ENCODE assay signal across 1 cellular context in the genomic region with DNA sequence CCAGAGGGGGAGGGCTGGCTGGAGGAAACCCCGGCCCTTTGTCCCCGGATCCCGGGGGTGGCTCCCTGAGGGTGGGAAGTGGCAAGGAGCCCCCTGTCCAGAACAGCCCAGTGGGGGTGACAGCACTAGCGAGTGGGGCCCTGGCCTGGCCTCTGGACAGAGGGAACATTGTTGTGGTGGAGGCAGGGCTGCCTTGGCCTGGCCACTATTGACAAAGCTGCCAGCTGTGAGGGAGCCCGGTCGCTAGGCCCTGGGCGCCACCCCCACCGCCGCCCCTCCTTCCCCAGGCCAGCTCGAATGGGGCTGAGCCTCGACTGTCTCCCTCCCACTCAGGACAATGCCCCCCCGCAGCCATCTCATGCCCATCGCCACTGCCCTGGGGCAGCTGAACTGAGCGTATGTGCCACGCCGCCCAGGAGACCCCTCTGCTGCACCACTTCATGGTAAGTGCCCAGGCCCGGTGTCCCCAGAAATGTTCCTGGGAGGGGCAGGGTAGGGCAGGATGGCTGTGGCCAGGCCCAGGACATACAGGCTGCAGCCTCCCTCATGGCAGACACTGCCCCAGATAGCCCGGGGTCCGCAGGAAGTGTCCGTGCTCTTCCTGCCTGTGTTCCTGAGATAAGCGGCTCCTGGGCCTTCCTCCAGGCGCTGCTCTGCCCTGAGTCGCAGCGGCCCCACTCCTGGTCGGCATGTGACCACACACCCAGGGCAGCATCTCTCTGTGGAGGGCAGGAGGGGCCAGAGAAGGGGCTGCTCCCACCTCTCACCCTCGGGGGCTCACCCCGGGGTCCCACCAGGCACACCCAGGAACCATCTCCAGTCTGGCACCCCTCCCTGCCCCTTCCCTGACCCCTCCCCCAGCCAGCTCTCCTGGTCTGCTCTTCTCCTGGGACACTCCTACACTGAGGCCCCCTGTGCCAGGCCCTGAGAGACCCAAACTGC.
TF ChIP-seq lines count a peak whose summit lies in the region.

No MANE protein-coding gene starts in this region.

TF ChIP-seq in K562, 482 proteins besides CTCF, POLR2A, EP300 and RAD21 (continued from another document and continues in another):
- TF ChIP-seq, protein P1, sequence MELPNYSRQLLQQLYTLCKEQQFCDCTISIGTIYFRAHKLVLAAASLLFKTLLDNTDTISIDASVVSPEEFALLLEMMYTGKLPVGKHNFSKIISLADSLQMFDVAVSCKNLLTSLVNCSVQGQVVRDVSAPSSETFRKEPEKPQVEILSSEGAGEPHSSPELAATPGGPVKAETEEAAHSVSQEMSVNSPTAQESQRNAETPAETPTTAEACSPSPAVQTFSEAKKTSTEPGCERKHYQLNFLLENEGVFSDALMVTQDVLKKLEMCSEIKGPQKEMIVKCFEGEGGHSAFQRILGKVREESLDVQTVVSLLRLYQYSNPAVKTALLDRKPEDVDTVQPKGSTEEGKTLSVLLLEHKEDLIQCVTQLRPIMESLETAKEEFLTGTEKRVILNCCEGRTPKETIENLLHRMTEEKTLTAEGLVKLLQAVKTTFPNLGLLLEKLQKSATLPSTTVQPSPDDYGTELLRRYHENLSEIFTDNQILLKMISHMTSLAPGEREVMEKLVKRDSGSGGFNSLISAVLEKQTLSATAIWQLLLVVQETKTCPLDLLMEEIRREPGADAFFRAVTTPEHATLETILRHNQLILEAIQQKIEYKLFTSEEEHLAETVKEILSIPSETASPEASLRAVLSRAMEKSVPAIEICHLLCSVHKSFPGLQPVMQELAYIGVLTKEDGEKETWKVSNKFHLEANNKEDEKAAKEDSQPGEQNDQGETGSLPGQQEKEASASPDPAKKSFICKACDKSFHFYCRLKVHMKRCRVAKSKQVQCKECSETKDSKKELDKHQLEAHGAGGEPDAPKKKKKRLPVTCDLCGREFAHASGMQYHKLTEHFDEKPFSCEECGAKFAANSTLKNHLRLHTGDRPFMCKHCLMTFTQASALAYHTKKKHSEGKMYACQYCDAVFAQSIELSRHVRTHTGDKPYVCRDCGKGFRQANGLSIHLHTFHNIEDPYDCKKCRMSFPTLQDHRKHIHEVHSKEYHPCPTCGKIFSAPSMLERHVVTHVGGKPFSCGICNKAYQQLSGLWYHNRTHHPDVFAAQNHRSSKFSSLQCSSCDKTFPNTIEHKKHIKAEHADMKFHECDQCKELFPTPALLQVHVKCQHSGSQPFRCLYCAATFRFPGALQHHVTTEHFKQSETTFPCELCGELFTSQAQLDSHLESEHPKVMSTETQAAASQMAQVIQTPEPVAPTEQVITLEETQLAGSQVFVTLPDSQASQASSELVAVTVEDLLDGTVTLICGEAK (IDR thresholded peaks at IDR 0.05), result peak; percentile 91
- TF ChIP-seq, protein P1 (CRISPR knock-in tag; IDR thresholded peaks at IDR 0.05), result no peak
- TF ChIP-seq NFIC (IDR thresholded peaks at IDR 0.05), result peak; percentile 80
- no peak for TF ChIP-seq ERF (CRISPR knock-in tag; IDR thresholded peaks at IDR 0.05)
- TF ChIP-seq SIX5 (IDR thresholded peaks at IDR 0.05; ENCODE audit: borderline replicate concordance in 1 of 2, insufficient read depth in 1 of 2, low read depth in 1 of 2, low read length in 2 of 2), result no peak
- TF ChIP-seq ZNF165 (CRISPR knock-in tag; IDR thresholded peaks at IDR 0.05; ENCODE audit: borderline replicate concordance), result no peak
- TF ChIP-seq NELFE (IDR thresholded peaks at IDR 0.05; ENCODE audit: insufficient read depth, insufficient read length), result no peak
- no peak for TF ChIP-seq ZNF146 (CRISPR knock-in tag; IDR thresholded peaks at IDR 0.05; ENCODE audit: unreplicated experiment)
- no peak for TF ChIP-seq RBM17 (IDR thresholded peaks at IDR 0.05; ENCODE audit: borderline replicate concordance, low read depth, low read length)
- TF ChIP-seq ZKSCAN1 (IDR thresholded peaks at IDR 0.05; ENCODE audit: low read depth, low read length), result no peak
- TF ChIP-seq POU5F1 (IDR thresholded peaks at IDR 0.05; ENCODE audit: borderline replicate concordance, low read depth, low read length, partially characterized antibody), result no peak
- no peak for TF ChIP-seq KHSRP (IDR thresholded peaks at IDR 0.05)
- no peak; the same call in 1 of the 2 replicates for TF ChIP-seq CBX1 (IDR thresholded peaks at IDR 0.05; ENCODE audit: low read depth)
- TF ChIP-seq ZNF77 (CRISPR knock-in tag; IDR thresholded peaks at IDR 0.05), result no peak
- peak; percentile 58; the same call in 1 of the 2 replicates for TF ChIP-seq HNRNPL (IDR thresholded peaks at IDR 0.05; ENCODE audit: low read depth, low read length)
- no peak for TF ChIP-seq ZNF184 (CRISPR knock-in tag; IDR thresholded peaks at IDR 0.05)
- TF ChIP-seq U2AF2 (optimal IDR thresholded peaks at IDR 0.05; ENCODE audit: low read depth, low read length), result no peak
- no peak for TF ChIP-seq ZNF175 (CRISPR knock-in tag; IDR thresholded peaks at IDR 0.05; ENCODE audit: low read depth)
- 0 out of 2 replicates have a peak, but pooled peaks have one; percentile 26 for TF ChIP-seq ZNF589 (CRISPR knock-in tag; IDR thresholded peaks at IDR 0.05; ENCODE audit: low read depth)
- TF ChIP-seq ZZZ3 (IDR thresholded peaks at IDR 0.05), result no peak
- TF ChIP-seq SMC3 (conservative IDR thresholded peaks at IDR 0.05; ENCODE audit: insufficient read depth, low read depth, low read length), result no peak
- TF ChIP-seq, protein P2, sequence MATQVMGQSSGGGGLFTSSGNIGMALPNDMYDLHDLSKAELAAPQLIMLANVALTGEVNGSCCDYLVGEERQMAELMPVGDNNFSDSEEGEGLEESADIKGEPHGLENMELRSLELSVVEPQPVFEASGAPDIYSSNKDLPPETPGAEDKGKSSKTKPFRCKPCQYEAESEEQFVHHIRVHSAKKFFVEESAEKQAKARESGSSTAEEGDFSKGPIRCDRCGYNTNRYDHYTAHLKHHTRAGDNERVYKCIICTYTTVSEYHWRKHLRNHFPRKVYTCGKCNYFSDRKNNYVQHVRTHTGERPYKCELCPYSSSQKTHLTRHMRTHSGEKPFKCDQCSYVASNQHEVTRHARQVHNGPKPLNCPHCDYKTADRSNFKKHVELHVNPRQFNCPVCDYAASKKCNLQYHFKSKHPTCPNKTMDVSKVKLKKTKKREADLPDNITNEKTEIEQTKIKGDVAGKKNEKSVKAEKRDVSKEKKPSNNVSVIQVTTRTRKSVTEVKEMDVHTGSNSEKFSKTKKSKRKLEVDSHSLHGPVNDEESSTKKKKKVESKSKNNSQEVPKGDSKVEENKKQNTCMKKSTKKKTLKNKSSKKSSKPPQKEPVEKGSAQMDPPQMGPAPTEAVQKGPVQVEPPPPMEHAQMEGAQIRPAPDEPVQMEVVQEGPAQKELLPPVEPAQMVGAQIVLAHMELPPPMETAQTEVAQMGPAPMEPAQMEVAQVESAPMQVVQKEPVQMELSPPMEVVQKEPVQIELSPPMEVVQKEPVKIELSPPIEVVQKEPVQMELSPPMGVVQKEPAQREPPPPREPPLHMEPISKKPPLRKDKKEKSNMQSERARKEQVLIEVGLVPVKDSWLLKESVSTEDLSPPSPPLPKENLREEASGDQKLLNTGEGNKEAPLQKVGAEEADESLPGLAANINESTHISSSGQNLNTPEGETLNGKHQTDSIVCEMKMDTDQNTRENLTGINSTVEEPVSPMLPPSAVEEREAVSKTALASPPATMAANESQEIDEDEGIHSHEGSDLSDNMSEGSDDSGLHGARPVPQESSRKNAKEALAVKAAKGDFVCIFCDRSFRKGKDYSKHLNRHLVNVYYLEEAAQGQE (CRISPR knock-in tag; IDR thresholded peaks at IDR 0.05; ENCODE audit: low read depth), result no peak
- peak; percentile 50; the same call in 1 of the 2 replicates for TF ChIP-seq FOXM1 (IDR thresholded peaks at IDR 0.05; ENCODE audit: low read depth)
- 0 out of 2 replicates have a peak, but pooled peaks have one; percentile 77 for TF ChIP-seq FOXM1 (CRISPR knock-in tag; IDR thresholded peaks at IDR 0.05; ENCODE audit: low read depth)
- TF ChIP-seq, protein P3, sequence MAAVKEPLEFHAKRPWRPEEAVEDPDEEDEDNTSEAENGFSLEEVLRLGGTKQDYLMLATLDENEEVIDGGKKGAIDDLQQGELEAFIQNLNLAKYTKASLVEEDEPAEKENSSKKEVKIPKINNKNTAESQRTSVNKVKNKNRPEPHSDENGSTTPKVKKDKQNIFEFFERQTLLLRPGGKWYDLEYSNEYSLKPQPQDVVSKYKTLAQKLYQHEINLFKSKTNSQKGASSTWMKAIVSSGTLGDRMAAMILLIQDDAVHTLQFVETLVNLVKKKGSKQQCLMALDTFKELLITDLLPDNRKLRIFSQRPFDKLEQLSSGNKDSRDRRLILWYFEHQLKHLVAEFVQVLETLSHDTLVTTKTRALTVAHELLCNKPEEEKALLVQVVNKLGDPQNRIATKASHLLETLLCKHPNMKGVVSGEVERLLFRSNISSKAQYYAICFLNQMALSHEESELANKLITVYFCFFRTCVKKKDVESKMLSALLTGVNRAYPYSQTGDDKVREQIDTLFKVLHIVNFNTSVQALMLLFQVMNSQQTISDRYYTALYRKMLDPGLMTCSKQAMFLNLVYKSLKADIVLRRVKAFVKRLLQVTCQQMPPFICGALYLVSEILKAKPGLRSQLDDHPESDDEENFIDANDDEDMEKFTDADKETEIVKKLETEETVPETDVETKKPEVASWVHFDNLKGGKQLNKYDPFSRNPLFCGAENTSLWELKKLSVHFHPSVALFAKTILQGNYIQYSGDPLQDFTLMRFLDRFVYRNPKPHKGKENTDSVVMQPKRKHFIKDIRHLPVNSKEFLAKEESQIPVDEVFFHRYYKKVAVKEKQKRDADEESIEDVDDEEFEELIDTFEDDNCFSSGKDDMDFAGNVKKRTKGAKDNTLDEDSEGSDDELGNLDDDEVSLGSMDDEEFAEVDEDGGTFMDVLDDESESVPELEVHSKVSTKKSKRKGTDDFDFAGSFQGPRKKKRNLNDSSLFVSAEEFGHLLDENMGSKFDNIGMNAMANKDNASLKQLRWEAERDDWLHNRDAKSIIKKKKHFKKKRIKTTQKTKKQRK (IDR thresholded peaks at IDR 0.05; ENCODE audit: borderline replicate concordance, low read depth, low read length), result no peak
- TF ChIP-seq TAF9B (IDR thresholded peaks at IDR 0.05; ENCODE audit: partially characterized antibody), result peak; percentile 42
- no peak for TF ChIP-seq SIN3B (IDR thresholded peaks at IDR 0.05; ENCODE audit: low read depth)
- TF ChIP-seq NR2C1 (IDR thresholded peaks at IDR 0.05), result no peak
- TF ChIP-seq NR2C1 (tag; IDR thresholded peaks at IDR 0.05), result no peak
- TF ChIP-seq ZNF699 (CRISPR knock-in tag; IDR thresholded peaks at IDR 0.05; ENCODE audit: insufficient replicate concordance), result no peak
- TF ChIP-seq, protein P4, sequence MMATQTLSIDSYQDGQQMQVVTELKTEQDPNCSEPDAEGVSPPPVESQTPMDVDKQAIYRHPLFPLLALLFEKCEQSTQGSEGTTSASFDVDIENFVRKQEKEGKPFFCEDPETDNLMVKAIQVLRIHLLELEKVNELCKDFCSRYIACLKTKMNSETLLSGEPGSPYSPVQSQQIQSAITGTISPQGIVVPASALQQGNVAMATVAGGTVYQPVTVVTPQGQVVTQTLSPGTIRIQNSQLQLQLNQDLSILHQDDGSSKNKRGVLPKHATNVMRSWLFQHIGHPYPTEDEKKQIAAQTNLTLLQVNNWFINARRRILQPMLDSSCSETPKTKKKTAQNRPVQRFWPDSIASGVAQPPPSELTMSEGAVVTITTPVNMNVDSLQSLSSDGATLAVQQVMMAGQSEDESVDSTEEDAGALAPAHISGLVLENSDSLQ (IDR thresholded peaks at IDR 0.05), result no peak
- no peak for TF ChIP-seq SAFB2 (IDR thresholded peaks at IDR 0.05; ENCODE audit: borderline replicate concordance, low read depth, low read length, severe bottlenecking)
- TF ChIP-seq RBM15 (IDR thresholded peaks at IDR 0.05; ENCODE audit: insufficient read depth, low read length), result no peak
- TF ChIP-seq NFATC3 (IDR thresholded peaks at IDR 0.05), result no peak
- no peak for TF ChIP-seq CEBPG (CRISPR knock-in tag; IDR thresholded peaks at IDR 0.05)
- TF ChIP-seq CEBPG (tag; conservative IDR thresholded peaks at IDR 0.05 in 1 of 2, IDR thresholded peaks at IDR 0.05 in 1 of 2), result no peak
- TF ChIP-seq SIN3A (IDR thresholded peaks at IDR 0.05; ENCODE audit: borderline replicate concordance in 2 of 2, control insufficient read depth in 1 of 2, low read depth in 2 of 2, low read length in 2 of 2), result no peak
- no peak; a peak in 1 of 4 replicates for TF ChIP-seq ARNT (IDR thresholded peaks at IDR 0.05)
- no peak for TF ChIP-seq NR2F6 (CRISPR knock-in tag; IDR thresholded peaks at IDR 0.05)
- peak; percentile 21 for TF ChIP-seq RBBP5 (IDR thresholded peaks at IDR 0.05; ENCODE audit: borderline replicate concordance, insufficient read depth, low read length, poor library complexity, severe bottlenecking)
